8 cellular contexts compared by ENCODE assay signal in genomic region chr2:27408601-27409320, GRCh38. TPM values are rescaled to one million over a fixed set of nuclear protein-coding genes. Genes with fewer than 3 reads are reported as not detected.
DNase-seq lines count a peak whose midpoint lies in the region; ATAC-seq and TF ChIP-seq lines count a peak whose summit lies in the region.

No MANE protein-coding gene starts in this region.

- H3K4me3 ChIP-seq in HUES6 (ENCODE audit: low read depth, low read length) (peak overlapping the region; percentile 96), left ventricle myocardium inferior (peak overlapping the region; percentile 98)

- DNase-seq in NCI-H2107 treated with DMSO at 0.1 percent for 48 hours (lab: John Stamatoyannopoulos, UW; ENCODE audit: unreplicated experiment) (peak; percentile 7), NCI-H2107 (lab: John Stamatoyannopoulos, UW) (no peak), left ventricle myocardium inferior (peak; percentile 22), sciatic nerve (ENCODE audit: low spot score) (peak; percentile 68), HuH-7.5 (ENCODE audit: low spot score) (no peak)

- H3K36me3 ChIP-seq in HUES6 (ENCODE audit: control insufficient read depth, insufficient read depth, low read length), result peaks cover 15% of the 10 kb centered on the region; the same call in 1 of the 2 replicates
- peaks cover 4% of the 10 kb centered on the region for H3K36me3 ChIP-seq in left ventricle myocardium inferior

- H3K4me1 ChIP-seq in HUES6 (ENCODE audit: control insufficient read depth, insufficient read depth, low read length) (peaks cover 5% of the 10 kb centered on the region; the same call in 1 of the 2 replicates), left ventricle myocardium inferior (peaks cover 45% of the 10 kb centered on the region)

- peaks cover 47% of the 10 kb centered on the region for H3K36me3 Mint-ChIP-seq in activated T-helper 17 cell treated with anti-CD3 and anti-CD28 coated beads, Interleukin-2, amount 50 U/mL, for 72 hours (ENCODE audit: low read depth)

- peak overlapping the region; percentile 85 for H3K27ac Mint-ChIP-seq in activated T-helper 17 cell treated with anti-CD3 and anti-CD28 coated beads, Interleukin-2, amount 50 U/mL, for 72 hours

- no peak for TF ChIP-seq CTCF in left ventricle myocardium inferior (IDR thresholded peaks at IDR 0.05; ENCODE audit: borderline replicate concordance)

- no peaks in the 10 kb centered on the region for H3K27me3 ChIP-seq in HUES6 (ENCODE audit: control insufficient read depth, insufficient read depth, low read length)
- no peaks in the 10 kb centered on the region for H3K27me3 ChIP-seq in left ventricle myocardium inferior (ENCODE audit: low read depth)

- peak overlapping the region; percentile 93 for H3K9ac ChIP-seq in HUES6 (ENCODE audit: low read length)

- intact Hi-C loops in left ventricle myocardium inferior (cut with micrococcal nuclease) (no loop called here), sciatic nerve (cut with DNase I) (no loop called here)

- peaks cover 4% of the 10 kb centered on the region for H3K27me3 Mint-ChIP-seq in activated T-helper 17 cell treated with anti-CD3 and anti-CD28 coated beads, Interleukin-2, amount 50 U/mL, for 72 hours

- peaks cover 4% of the 10 kb centered on the region for H3K9me3 Mint-ChIP-seq in activated T-helper 17 cell treated with anti-CD3 and anti-CD28 coated beads, Interleukin-2, amount 50 U/mL, for 72 hours

- H3K4me3 Mint-ChIP-seq in activated T-helper 17 cell treated with anti-CD3 and anti-CD28 coated beads, Interleukin-2, amount 50 U/mL, for 72 hours, result peak overlapping the region; percentile 89

- H3K4me1 Mint-ChIP-seq in activated T-helper 17 cell treated with anti-CD3 and anti-CD28 coated beads, Interleukin-2, amount 50 U/mL, for 72 hours, result peaks cover 15% of the 10 kb centered on the region

- H3K27ac ChIP-seq in HUES6 (ENCODE audit: low read depth, low read length), result peak overlapping the region; percentile 88
- peak overlapping the region; percentile 92 for H3K27ac ChIP-seq in left ventricle myocardium inferior (replicated peaks)

- ATAC-seq in GM21526 (IDR thresholded peaks at IDR 0.05; ENCODE audit: low FRiP score, unreplicated experiment) (peak; percentile 34), sciatic nerve (peak; percentile 7)
- ATAC-seq in activated T-helper 17 cell treated with anti-CD3 and anti-CD28 coated beads, Interleukin-2, amount 50 U/mL, for 72 hours (replicated peaks), result peak; percentile 25

- H3K9me3 ChIP-seq in HUES6 (ENCODE audit: control insufficient read depth, insufficient read depth, low read depth, low read length) (no peaks in the 10 kb centered on the region), left ventricle myocardium inferior (replicated peaks) (no peaks in the 10 kb centered on the region)

RNA-seq across cellular contexts. Expression of gene PPM1G, which starts 0.6 kb away (rescaled TPM):
- total RNA-seq in activated T-helper 17 cell treated with anti-CD3 and anti-CD28 coated beads, Interleukin-2, amount 50 U/mL, for 72 hours, result 100 to 1,000 TPM in 1 of 2 donors, 10 to 100 TPM in 1; 67.0 to 158 TPM
- total RNA-seq in left ventricle myocardium inferior (34.4 TPM), sciatic nerve (37.8 TPM)

RNA-seq across cellular contexts. Expression of gene NRBP1, which starts 19.7 kb away (rescaled TPM):
- 10 to 100 TPM; 65.2 to 76.1 TPM for total RNA-seq in activated T-helper 17 cell treated with anti-CD3 and anti-CD28 coated beads, Interleukin-2, amount 50 U/mL, for 72 hours
- 52.5 TPM for total RNA-seq in left ventricle myocardium inferior
- 77.6 TPM for total RNA-seq in sciatic nerve

RNA-seq across cellular contexts. Expression of gene ZNF513, which starts 28.2 kb away (rescaled TPM):
- 10 to 100 TPM; 10.8 to 16.2 TPM for total RNA-seq in activated T-helper 17 cell treated with anti-CD3 and anti-CD28 coated beads, Interleukin-2, amount 50 U/mL, for 72 hours
- 6.7 TPM for total RNA-seq in left ventricle myocardium inferior
- 17.0 TPM for total RNA-seq in sciatic nerve

RNA-seq across cellular contexts. Expression of gene KRTCAP3, which starts 33.4 kb away (rescaled TPM):
- 1 to 10 TPM; 2.6 to 5.0 TPM for total RNA-seq in activated T-helper 17 cell treated with anti-CD3 and anti-CD28 coated beads, Interleukin-2, amount 50 U/mL, for 72 hours
- total RNA-seq in left ventricle myocardium inferior (0.63 TPM), sciatic nerve (2.6 TPM)

RNA-seq across cellular contexts. Expression of gene SNX17, which starts 38.3 kb away (rescaled TPM):
- total RNA-seq in activated T-helper 17 cell treated with anti-CD3 and anti-CD28 coated beads, Interleukin-2, amount 50 U/mL, for 72 hours, result 10 to 100 TPM; 59.0 to 90.4 TPM
- 58.9 TPM for total RNA-seq in left ventricle myocardium inferior
- total RNA-seq in sciatic nerve, result 79.1 TPM

Comparison
In these comparisons a context has a peak if more than half of its experiments do, and no peak if none do; other contexts are left out.
1. DNase-seq: peak in NCI-H2107 treated with DMSO at 0.1 percent for 48 hours (single experiment), left ventricle myocardium inferior (single experiment) and sciatic nerve (single experiment); none in NCI-H2107 (single experiment) and HuH-7.5 (single experiment).
2. Peak in every context shown above with its lines, with median percentiles within 50 percentile points of each other: ATAC-seq.